Comparison of ENCODE assay signal across 8 cellular contexts in genomic region chr2:224778474-224778877, GRCh38.
A peak's percentile ranks its signal among the peaks of the same experiment; 100 is the strongest.
DNase-seq lines count a peak whose midpoint lies in the region; ATAC-seq and TF ChIP-seq lines count a peak whose summit lies in the region.

No MANE protein-coding gene starts in this region.

- no peak overlapping the region for H2AFZ ChIP-seq in SK-N-SH (ENCODE audit: low read depth)
- no peak overlapping the region for H2AFZ ChIP-seq in smooth muscle cell (ENCODE audit: low read depth)

- no peak for TF ChIP-seq EP300 in SK-N-SH (IDR thresholded peaks at IDR 0.05; ENCODE audit: borderline replicate concordance in 1 of 2, low read depth in 1 of 2, low read length in 1 of 2)

- H3K4me2 ChIP-seq in SK-N-SH = no peak overlapping the region
- H3K4me2 ChIP-seq in smooth muscle cell = no peak overlapping the region

- H3K36me3 ChIP-seq in SK-N-SH (replicated peaks in 1 of 2; ENCODE audit: control insufficient read depth in 1 of 2, insufficient read depth in 2 of 2, low read length in 1 of 2) = peaks cover 8 to 43% of the 10 kb centered on the region in 2 experiments
- no peaks in the 10 kb centered on the region for H3K36me3 ChIP-seq in smooth muscle cell (ENCODE audit: low read depth)

- intact Hi-C loops in head of caudate nucleus (cut with DNase I) = no loop called here

- H3K4me3 ChIP-seq in SK-N-SH (ENCODE audit: low read depth in 2 of 2, low read length in 1 of 2) (peak overlapping the region in 1 of 2 experiments; percentile 36; a peak in 1 of 4 replicates), smooth muscle cell (no peak overlapping the region)

- no peak overlapping the region for H3K9ac ChIP-seq in SK-N-SH
- H3K9ac ChIP-seq in smooth muscle cell (ENCODE audit: low read depth) = no peak overlapping the region

- H3F3A ChIP-seq in SK-N-SH (replicated peaks; ENCODE audit: insufficient read depth) (peaks cover 5% of the 10 kb centered on the region), smooth muscle cell (ENCODE audit: low read depth) (no peaks in the 10 kb centered on the region)

- WGBS in SK-N-SH (ENCODE audit: low lambda C conversion rate) = 27% methylated on average over 3 of the region's 3 CpGs
- 32% methylated on average over 3 of the region's 3 CpGs for WGBS in smooth muscle cell (ENCODE audit: low lambda C conversion rate)

- no peaks in the 10 kb centered on the region for H3K9me2 ChIP-seq in SK-N-SH

- H3K79me2 ChIP-seq in SK-N-SH (ENCODE audit: insufficient read depth) (no peaks in the 10 kb centered on the region), smooth muscle cell (ENCODE audit: low read depth) (no peaks in the 10 kb centered on the region)

- CTCF ChIA-PET in SK-N-SH (lab: Yijun Ruan, JAX) = interaction anchor here (0.7 to 4.5 kb wide), 20 partner anchors 9 to 883 kb away, joined by 3 to 27 read pairs (median 4); no protein-coding TSS in a partner anchor

- POLR2A ChIA-PET in SK-N-SH (lab: Yijun Ruan, JAX) = no interaction called here

- H4K20me1 ChIP-seq in SK-N-SH (ENCODE audit: insufficient read depth) (no peaks in the 10 kb centered on the region), smooth muscle cell (ENCODE audit: low read depth) (no peaks in the 10 kb centered on the region)

- H3K4me1 ChIP-seq in SK-N-SH (ENCODE audit: control insufficient read depth in 1 of 2, insufficient read depth in 2 of 2, low read depth in 1 of 2, low read length in 1 of 2) = no peaks in the 10 kb centered on the region
- H3K4me1 ChIP-seq in smooth muscle cell (ENCODE audit: low read depth) = no peaks in the 10 kb centered on the region

- peak; percentile 81 for TF ChIP-seq RAD21 in SK-N-SH (IDR thresholded peaks at IDR 0.05; ENCODE audit: low read length)

- peak; percentile 73 for TF ChIP-seq CTCF in AG09319 (IDR thresholded peaks at IDR 0.05; ENCODE audit: low read depth, low read length)
- peak; percentile 93 for TF ChIP-seq CTCF in SK-N-SH (IDR thresholded peaks at IDR 0.05)
- peak; percentile 85 for TF ChIP-seq CTCF in smooth muscle cell (IDR thresholded peaks at IDR 0.05; ENCODE audit: borderline replicate concordance, insufficient read depth, poor library complexity, severe bottlenecking)

- H3K27ac ChIP-seq in SK-N-SH (ENCODE audit: low read depth in 2 of 2, low read length in 1 of 2) = no peak overlapping the region
- no peak overlapping the region for H3K27ac ChIP-seq in smooth muscle cell (ENCODE audit: low read depth)

- H3K9me3 ChIP-seq in SK-N-SH = no peaks in the 10 kb centered on the region
- no peaks in the 10 kb centered on the region for H3K9me3 ChIP-seq in smooth muscle cell (replicated peaks; ENCODE audit: low read depth)

- peak; percentile 58 for ATAC-seq in GM18498 (IDR thresholded peaks at IDR 0.05; ENCODE audit: unreplicated experiment)
- ATAC-seq in HG03457 (IDR thresholded peaks at IDR 0.05; ENCODE audit: unreplicated experiment) = no peak

- DNase-seq in AG09319 (ENCODE audit: extremely low read depth, low read depth) (peak; percentile 30), HS-27A (ENCODE audit: low read depth) (peak; percentile 19), SK-N-SH (peak; percentile 55), head of caudate nucleus (peak in 37 of 42 donors; percentile 10 to 85 (median 64)), smooth muscle cell (lab: John Stamatoyannopoulos, UW; ENCODE audit: unreplicated experiment) (peak; percentile 3)
- peak; percentile 60 for DNase-seq in activated naive CD4-positive, alpha-beta T cell treated with anti-CD3 and anti-CD28 coated beads, Interleukin-2, amount 50 U/mL, for 16 hours

- H3K27me3 ChIP-seq in SK-N-SH (ENCODE audit: insufficient read depth) (no peaks in the 10 kb centered on the region), smooth muscle cell (ENCODE audit: low read depth) (no peaks in the 10 kb centered on the region)

TF ChIP-seq in SK-N-SH, 30 proteins besides CTCF, POLR2A, EP300 and RAD21:
- TF ChIP-seq RCOR1 (IDR thresholded peaks at IDR 0.05; ENCODE audit: low read length) (no peak), SMC3 (IDR thresholded peaks at IDR 0.05; ENCODE audit: low read depth, low read length) (peak; percentile 69), NRF1 (IDR thresholded peaks at IDR 0.05; ENCODE audit: low read depth, low read length) (0 out of 2 replicates have a peak, but pooled peaks have one; percentile 7)

Comparison
In these comparisons a context has a peak if more than half of its experiments do, and no peak if none do; other contexts are left out.
1. DNase-seq: peak in every context shown above with its lines; median percentile 64 in head of caudate nucleus; 60 in activated naive CD4-positive, alpha-beta T cell treated with anti-CD3 and anti-CD28 coated beads, Interleukin-2, amount 50 U/mL, for 16 hours; 55 in SK-N-SH; 30 in AG09319; 19 in HS-27A; 3 in smooth muscle cell.